In genomic region chr3:170432416-170432815, GRCh38 we compare ENCODE assay signal across 21 cellular contexts. TPM values are rescaled to one million over a fixed set of nuclear protein-coding genes. Genes with fewer than 3 reads are reported as not detected.
"Had no signal": no experiment of that assay in that cellular context is flagged by ENCODE, and none has a peak within 500 bp of the region (broad histone marks: within the 10 kb centered on the region; RNA-seq: fewer than 3 reads in every experiment).

No MANE protein-coding gene starts in this region.

- H3K27ac ChIP-seq: HL-60, SJSA1, SK-N-MC had no signal

- H3K9me3 ChIP-seq: SJSA1 had no signal

- DNase-seq: KBM-7, MV-4-11, NCI-H1048, NCI-H1105, NCI-H1417, NCI-H1436 treated with DMSO at 0.1 percent for 48 hours, NCI-H1694, NCI-H187 treated with DMSO at 0.1 percent for 48 hours, NCI-H2029 treated with DMSO at 0.1 percent for 48 hours, NCI-H2107, NCI-H2227 treated with DMSO at 0.1 percent for 48 hours, NCI-H524, NCI-H526 treated with DMSO at 0.1 percent for 48 hours, NCI-H748 treated with DMSO at 0.1 percent for 48 hours, Right ventricle myocardium superior, RPMI8226, SIG-M5 had no signal

- H3K4me3 ChIP-seq: SJSA1, SK-N-MC had no signal

- H3K36me3 ChIP-seq: SJSA1 had no signal

- H3K27me3 ChIP-seq: SJSA1 had no signal

RNA-seq across cellular contexts. Expression of gene CLDN11, which starts 13.7 kb away (rescaled TPM):
- total RNA-seq: MCF 10A had no signal
